Comparison of ENCODE assay signal across 17 cellular contexts in genomic region chr17:22138861-22139469, GRCh38.
DNase-seq lines count a peak whose midpoint lies in the region; ATAC-seq and TF ChIP-seq lines count a peak whose summit lies in the region.
"Had no signal": no experiment of that assay in that cellular context is flagged by ENCODE, and none has a peak within 500 bp of the region (broad histone marks: within the 10 kb centered on the region; RNA-seq: fewer than 3 reads in every experiment).

No MANE protein-coding gene starts in this region.

- H2BK15ac ChIP-seq in mesendoderm (replicated peaks; ENCODE audit: low read depth), result no peak overlapping the region

- no peak for DNase-seq in WTC11 (ENCODE audit: low spot score)
- peak; percentile 14 for DNase-seq in mesendoderm
- no peak for DNase-seq in amniotic stem cell (lab: John Stamatoyannopoulos, UW)
- no peak for DNase-seq in GM20000 (ENCODE audit: low spot score)
- DNase-seq in UCSD-AML1 (lab: John Stamatoyannopoulos, UW; ENCODE audit: unreplicated experiment), result no peak
- no peak for DNase-seq in mesothelial cell of epicardium (ENCODE audit: low spot score in 2 of 2, unreplicated experiment in 2 of 2)
- DNase-seq: DMS53, Karpas-422, MV-4-11, NCI-H187 treated with DMSO at 0.1 percent for 48 hours, NCI-H446, NCI-H748 treated with DMSO at 0.1 percent for 48 hours, Peyer's patch, SIG-M5, T-helper 17 cell had no signal

- no peaks in the 10 kb centered on the region for H3K27me3 Mint-ChIP-seq in WTC11 (ENCODE audit: low read depth)
- H3K27me3 Mint-ChIP-seq in mesothelial cell of epicardium (ENCODE audit: low read depth), result no peaks in the 10 kb centered on the region
- H3K27me3 Mint-ChIP-seq: T-helper 17 cell had no signal

- peak overlapping the region; percentile 52 for H3K4ac ChIP-seq in mesendoderm (ENCODE audit: low read depth, low read length)

- H3K4me3 ChIP-seq in HUES48 (ENCODE audit: low read depth, low read length), result peak overlapping the region; percentile 10; the same call in 1 of the 2 replicates
- H3K4me3 ChIP-seq in OCI-LY1 (ENCODE audit: low read depth, low read length, poor library complexity, severe bottlenecking), result no peak overlapping the region
- no peak overlapping the region for H3K4me3 ChIP-seq in mesendoderm (ENCODE audit: low read length)
- H3K4me3 ChIP-seq: Peyer's patch had no signal

- H3K36me3 Mint-ChIP-seq in WTC11 (peaks cover 11% of the 10 kb centered on the region), mesothelial cell of epicardium (no peaks in the 10 kb centered on the region)

- CTCF ChIA-PET in WTC11 (lab: Charles Lee), result no interaction called here

- H3K4me3 Mint-ChIP-seq in WTC11, result no peak overlapping the region
- no peak overlapping the region for H3K4me3 Mint-ChIP-seq in mesothelial cell of epicardium
- H3K4me3 Mint-ChIP-seq: T-helper 17 cell had no signal

- H2BK5ac ChIP-seq in mesendoderm (ENCODE audit: low read length), result no peak overlapping the region

- H3K79me2 ChIP-seq in OCI-LY1 (ENCODE audit: insufficient read depth, low read length) (no peaks in the 10 kb centered on the region), mesendoderm (ENCODE audit: control insufficient read depth, insufficient read depth, low read length) (no peaks in the 10 kb centered on the region)

- POLR2A ChIA-PET in WTC11 (lab: Charles Lee), result no interaction called here

- H3K4me1 ChIP-seq in HUES48 (ENCODE audit: control insufficient read depth, insufficient read depth, low read length), result no peaks in the 10 kb centered on the region
- H3K4me1 ChIP-seq in OCI-LY1 (ENCODE audit: insufficient read depth, low read length, severe bottlenecking), result peaks cover 26% of the 10 kb centered on the region
- no peaks in the 10 kb centered on the region for H3K4me1 ChIP-seq in mesendoderm (ENCODE audit: control insufficient read depth, low read depth, low read length)
- H3K4me1 ChIP-seq: Peyer's patch had no signal

- H3K9me3 ChIP-seq in HUES48 (ENCODE audit: control insufficient read depth, insufficient read depth, low read length) (peaks cover 88% of the 10 kb centered on the region), OCI-LY1 (ENCODE audit: low read length) (no peaks in the 10 kb centered on the region)
- H3K9me3 ChIP-seq: Peyer's patch had no signal

- ATAC-seq in WTC11, result peak; percentile 60
- ATAC-seq: T-helper 17 cell had no signal

- H3K27ac ChIP-seq in HUES48 (ENCODE audit: low read depth, low read length), result no peak overlapping the region
- H3K27ac ChIP-seq in OCI-LY1 (ENCODE audit: low read depth, low read length, poor library complexity, severe bottlenecking), result peak overlapping the region; percentile 54
- H3K27ac ChIP-seq in mesendoderm (ENCODE audit: low read depth, low read length), result no peak overlapping the region
- H3K27ac ChIP-seq: Peyer's patch had no signal

- TF ChIP-seq CTCF in OCI-LY1 (IDR thresholded peaks at IDR 0.05; ENCODE audit: low read length) (no peak), WTC11 (IDR thresholded peaks at IDR 0.05) (no peak), GM20000 (IDR thresholded peaks at IDR 0.05; ENCODE audit: extremely low read depth, missing control alignments) (no peak), mesothelial cell of epicardium (IDR thresholded peaks at IDR 0.05; ENCODE audit: unreplicated experiment) (no peak)

- H3K23ac ChIP-seq in mesendoderm (ENCODE audit: low read length), result no peak overlapping the region

- H3K56ac ChIP-seq in mesendoderm (ENCODE audit: low read length), result no peak overlapping the region

- no peaks in the 10 kb centered on the region for H4K20me1 ChIP-seq in OCI-LY1 (ENCODE audit: insufficient read depth, low read length)

- H3K79me1 ChIP-seq in mesendoderm (ENCODE audit: low read length), result no peaks in the 10 kb centered on the region

- no peaks in the 10 kb centered on the region for H3K9me2 ChIP-seq in OCI-LY1 (ENCODE audit: low read depth, low read length)

- no peaks in the 10 kb centered on the region for H3K4me1 Mint-ChIP-seq in WTC11
- no peaks in the 10 kb centered on the region for H3K4me1 Mint-ChIP-seq in mesothelial cell of epicardium
- H3K4me1 Mint-ChIP-seq: T-helper 17 cell had no signal

- H3K9me3 Mint-ChIP-seq in WTC11 (peaks cover 18% of the 10 kb centered on the region), mesothelial cell of epicardium (peaks cover 17% of the 10 kb centered on the region)

- H3K9ac ChIP-seq in HUES48 (ENCODE audit: low read depth, low read length) (no peak overlapping the region), OCI-LY1 (ENCODE audit: low read length) (no peak overlapping the region), mesendoderm (ENCODE audit: low read length) (no peak overlapping the region)

- H3F3A ChIP-seq in OCI-LY1 (ENCODE audit: insufficient read depth, low read length), result no peaks in the 10 kb centered on the region

- no peaks in the 10 kb centered on the region for H3K27me3 ChIP-seq in HUES48 (ENCODE audit: control insufficient read depth, insufficient read depth, low read length)
- no peaks in the 10 kb centered on the region for H3K27me3 ChIP-seq in OCI-LY1 (ENCODE audit: insufficient read depth, low read length)
- H3K27me3 ChIP-seq in mesendoderm (ENCODE audit: insufficient read depth, low read length, poor library complexity), result no peaks in the 10 kb centered on the region
- H3K27me3 ChIP-seq: Peyer's patch had no signal

- no CpG with 5 or more reads among the region's 2 CpGs for WGBS in mesendoderm (ENCODE audit: extremely low coverage, insufficient coverage, low lambda C conversion rate)

- no peak overlapping the region for H4K5ac ChIP-seq in mesendoderm (ENCODE audit: low read length)

- H3K18ac ChIP-seq in mesendoderm (ENCODE audit: low read length), result no peak overlapping the region

- no peak overlapping the region for H4K8ac ChIP-seq in mesendoderm (ENCODE audit: low read depth, low read length)

- no peak overlapping the region for H2AFZ ChIP-seq in OCI-LY1 (ENCODE audit: low read length)

- H3K36me3 ChIP-seq in HUES48 (ENCODE audit: control insufficient read depth, insufficient read depth, low read length) (no peaks in the 10 kb centered on the region), OCI-LY1 (ENCODE audit: insufficient read depth, low read length) (no peaks in the 10 kb centered on the region), mesendoderm (ENCODE audit: control insufficient read depth, insufficient read depth, low read length) (no peaks in the 10 kb centered on the region)
- H3K36me3 ChIP-seq: Peyer's patch had no signal

- H3K27ac Mint-ChIP-seq in WTC11, result no peak overlapping the region
- H3K27ac Mint-ChIP-seq in mesothelial cell of epicardium, result no peak overlapping the region
- H3K27ac Mint-ChIP-seq: T-helper 17 cell had no signal

- no peak overlapping the region for H2BK120ac ChIP-seq in mesendoderm (ENCODE audit: low read depth, low read length)

- H3K4me2 ChIP-seq in OCI-LY1 (ENCODE audit: low read length), result no peak overlapping the region
- H3K4me2 ChIP-seq in mesendoderm (ENCODE audit: low read length), result no peak overlapping the region

- no peak overlapping the region for H2AK5ac ChIP-seq in mesendoderm (ENCODE audit: low read length)

TF ChIP-seq in WTC11, 78 proteins besides CTCF, POLR2A, EP300 and RAD21:
- TF ChIP-seq ZBTB43 (CRISPR knock-in tag; IDR thresholded peaks at IDR 0.05), result no peak
- no peak for TF ChIP-seq ESRRA (CRISPR knock-in tag; IDR thresholded peaks at IDR 0.05; ENCODE audit: borderline replicate concordance)
- TF ChIP-seq FOXJ3 (CRISPR knock-in tag; IDR thresholded peaks at IDR 0.05; ENCODE audit: borderline replicate concordance), result no peak
- TF ChIP-seq SMAD4 (CRISPR knock-in tag; IDR thresholded peaks at IDR 0.05), result no peak
- no peak for TF ChIP-seq ZNF219 (CRISPR knock-in tag; IDR thresholded peaks at IDR 0.05; ENCODE audit: borderline replicate concordance)
- TF ChIP-seq ZNF416 (CRISPR knock-in tag; IDR thresholded peaks at IDR 0.05), result no peak
- no peak for TF ChIP-seq TEAD1 (CRISPR knock-in tag; IDR thresholded peaks at IDR 0.05)
- TF ChIP-seq ETV6 (CRISPR knock-in tag; IDR thresholded peaks at IDR 0.05), result no peak
- TF ChIP-seq ZBTB21 (CRISPR knock-in tag; IDR thresholded peaks at IDR 0.05; ENCODE audit: borderline replicate concordance), result no peak
- TF ChIP-seq ZNF396 (CRISPR knock-in tag; IDR thresholded peaks at IDR 0.05; ENCODE audit: borderline replicate concordance), result no peak
- no peak for TF ChIP-seq OVOL2 (CRISPR knock-in tag; IDR thresholded peaks at IDR 0.05; ENCODE audit: borderline replicate concordance)
- no peak for TF ChIP-seq ATF3 (CRISPR knock-in tag; conservative IDR thresholded peaks at IDR 0.05)
- no peak for TF ChIP-seq USF1 (CRISPR knock-in tag; IDR thresholded peaks at IDR 0.05)
- TF ChIP-seq EMX1 (CRISPR knock-in tag; IDR thresholded peaks at IDR 0.05), result no peak
- TF ChIP-seq ELF4 (CRISPR knock-in tag; IDR thresholded peaks at IDR 0.05; ENCODE audit: low read depth), result no peak
